8 cellular contexts compared by ENCODE assay signal in the genomic region with DNA sequence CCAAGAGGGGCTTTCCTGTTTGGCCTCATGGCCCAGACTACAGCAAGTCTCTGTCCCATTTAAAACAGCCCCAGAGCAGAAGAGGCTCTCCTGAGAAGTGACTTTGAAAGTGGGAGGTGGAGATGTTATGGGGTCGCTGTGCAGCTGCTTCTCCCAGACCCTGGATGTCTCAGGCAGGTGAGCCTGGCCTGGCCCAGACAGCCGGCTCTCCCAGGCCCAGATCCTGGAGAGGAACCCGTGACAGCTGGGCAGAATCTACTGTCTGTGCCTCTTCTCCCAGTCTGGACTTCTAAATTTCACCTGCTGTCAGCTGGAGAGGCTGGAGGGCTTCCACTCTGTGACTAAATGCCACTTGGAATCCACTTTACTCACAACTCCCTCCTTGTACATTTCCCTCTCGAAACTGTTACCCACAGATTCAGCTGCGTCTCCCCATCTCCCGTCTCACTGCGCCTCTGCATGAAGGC. TPM values are rescaled to one million over a fixed set of nuclear protein-coding genes. Genes with fewer than 3 reads are reported as not detected.
DNase-seq lines count a peak whose midpoint lies in the region; ATAC-seq, FAIRE-seq and TF ChIP-seq lines count a peak whose summit lies in the region.

No MANE protein-coding gene starts in this region.

- H3K4me3 ChIP-seq in HepG2 (replicated peaks in 1 of 3; ENCODE audit: insufficient read depth in 1 of 3, low read depth in 2 of 3, low read length in 3 of 3) = peak overlapping the region; percentile 15 to 61 (median 47); a peak in 3 of 6 replicates
- peak overlapping the region; percentile 57 for H3K4me3 ChIP-seq in thoracic aorta
- no peak overlapping the region for H3K4me3 ChIP-seq in coronary artery

- BruUV-seq in HepG2 (replicated peaks; lab: Mats Ljungman, UMichigan) = no TSS peak

- no peak overlapping the region for H2AFZ ChIP-seq in HepG2 (ENCODE audit: low read length)

- H3K9me3 ChIP-seq in HepG2 (ENCODE audit: low read length) (no peaks in the 10 kb centered on the region), thoracic aorta (no peaks in the 10 kb centered on the region)

- no peak for DNase-seq in activated CD4-positive, alpha-beta T cell treated with anti-CD3 and anti-CD28 coated beads, Interleukin-2, amount 10 ng/mL, durations not matched to agents 7 days and 5 days
- DNase-seq in activated CD4-positive, alpha-beta T cell treated with anti-CD3 and anti-CD28 coated beads, Interleukin-2, amount 50 U/mL, for 4 hours = no peak
- DNase-seq in HepG2 (ENCODE audit: low spot score) (no peak), thoracic aorta (ENCODE audit: low spot score) (no peak), NCI-H526 treated with DMSO at 0.1 percent for 48 hours (lab: John Stamatoyannopoulos, UW) (no peak), coronary artery (ENCODE audit: low spot score) (no peak)

- H3K79me2 ChIP-seq in HepG2 (ENCODE audit: insufficient read depth, low read length) = no peaks in the 10 kb centered on the region

- no peak for TF ChIP-seq POLR2A in HepG2 (IDR thresholded peaks at IDR 0.05; ENCODE audit: insufficient read depth in 1 of 2, low read depth in 2 of 2, low read length in 2 of 2)

- POLR2A ChIA-PET in activated CD4-positive, alpha-beta T cell treated with anti-CD3 and anti-CD28 coated beads, Interleukin-2, amount 10 ng/mL, durations not matched to agents 7 days and 5 days (lab: Charles Lee) = interaction anchor here (1.5 to 2.7 kb wide), 4 partner anchors 11 to 19 kb away, joined by 7 to 25 read pairs (median 16); partner anchors contain the start of gene FAM78A
- POLR2A ChIA-PET in HepG2 (lab: Yijun Ruan, JAX) = interaction anchor here (0.6 to 1.4 kb wide), 3 partner anchors 8 to 117 kb away, joined by 3 to 6 read pairs (median 3); partner anchors contain the start of gene PLPP7

- H3K27me3 Mint-ChIP-seq in activated CD4-positive, alpha-beta T cell treated with anti-CD3 and anti-CD28 coated beads, Interleukin-2, amount 10 ng/mL, durations not matched to agents 7 days and 5 days = no peaks in the 10 kb centered on the region
- H3K27me3 Mint-ChIP-seq in activated T-helper 17 cell treated with anti-CD3 and anti-CD28 coated beads, Interleukin-2, amount 50 U/mL, for 72 hours = no peaks in the 10 kb centered on the region

- peak overlapping the region; percentile 74 for H3K4me3 Mint-ChIP-seq in activated CD4-positive, alpha-beta T cell treated with anti-CD3 and anti-CD28 coated beads, Interleukin-2, amount 10 ng/mL, durations not matched to agents 7 days and 5 days
- peak overlapping the region; percentile 80 for H3K4me3 Mint-ChIP-seq in activated T-helper 17 cell treated with anti-CD3 and anti-CD28 coated beads, Interleukin-2, amount 50 U/mL, for 72 hours

- H3K4me1 Mint-ChIP-seq in activated CD4-positive, alpha-beta T cell treated with anti-CD3 and anti-CD28 coated beads, Interleukin-2, amount 10 ng/mL, durations not matched to agents 7 days and 5 days = peaks cover 85% of the 10 kb centered on the region
- H3K4me1 Mint-ChIP-seq in activated T-helper 17 cell treated with anti-CD3 and anti-CD28 coated beads, Interleukin-2, amount 50 U/mL, for 72 hours = peaks cover 7% of the 10 kb centered on the region

- H3K27ac ChIP-seq in HepG2 (ENCODE audit: extremely low read length, insufficient read depth, low read length) (no peak overlapping the region), thoracic aorta (peak overlapping the region in 1 of 2 donors; percentile 21), coronary artery (peak overlapping the region in 1 of 2 donors; percentile 81)

- peak overlapping the region; percentile 80 for H3K4me2 ChIP-seq in HepG2 (ENCODE audit: low read depth, low read length)

- no peak for FAIRE-seq in HepG2 (lab: Jason Lieb, UNC)

- peaks cover 29% of the 10 kb centered on the region for H3K4me1 ChIP-seq in HepG2 (ENCODE audit: insufficient read depth, low read length)
- H3K4me1 ChIP-seq in thoracic aorta (ENCODE audit: control insufficient read depth in 1 of 2, low read depth in 2 of 2) = peaks cover 0 to 6% of the 10 kb centered on the region in 2 donors

- CTCF ChIA-PET in activated CD4-positive, alpha-beta T cell treated with anti-CD3 and anti-CD28 coated beads, Interleukin-2, amount 10 ng/mL, durations not matched to agents 7 days and 5 days (lab: Charles Lee) = interaction anchor here (1.6 to 7.3 kb wide), 4 partner anchors 8 to 74 kb away, joined by 5 to 74 read pairs (median 8); partner anchors contain the start of gene FAM78A
- CTCF ChIA-PET in HepG2 (lab: Yijun Ruan, JAX; ENCODE audit: low intra/inter-chr PET ratio, low total read pairs) = no interaction called here

- no peak for TF ChIP-seq CTCF in HepG2 (CRISPR knock-in tag; IDR thresholded peaks at IDR 0.05)
- TF ChIP-seq CTCF in thoracic aorta (IDR thresholded peaks at IDR 0.05) = no peak
- no peak for TF ChIP-seq CTCF in coronary artery (IDR thresholded peaks at IDR 0.05)

- peak; percentile 8 for ATAC-seq in activated T-helper 17 cell treated with anti-CD3 and anti-CD28 coated beads, Interleukin-2, amount 50 U/mL, for 72 hours (replicated peaks)
- peak; percentile 19 for ATAC-seq in HepG2
- no peak for ATAC-seq in thoracic aorta (ENCODE audit: insufficient number of reproducible peaks, low FRiP score, low read depth)
- no peak for ATAC-seq in GM21360 (IDR thresholded peaks at IDR 0.05; ENCODE audit: unreplicated experiment)

- H3K27ac Mint-ChIP-seq in activated CD4-positive, alpha-beta T cell treated with anti-CD3 and anti-CD28 coated beads, Interleukin-2, amount 10 ng/mL, durations not matched to agents 7 days and 5 days = peak overlapping the region; percentile 97
- peak overlapping the region; percentile 84 for H3K27ac Mint-ChIP-seq in activated T-helper 17 cell treated with anti-CD3 and anti-CD28 coated beads, Interleukin-2, amount 50 U/mL, for 72 hours

- H4K20me1 ChIP-seq in HepG2 (ENCODE audit: insufficient read depth, low read length) = no peaks in the 10 kb centered on the region

- no peaks in the 10 kb centered on the region for H3K36me3 ChIP-seq in HepG2 (replicated peaks in 1 of 2; ENCODE audit: control insufficient read depth in 1 of 2, insufficient read depth in 2 of 2, low read length in 2 of 2)
- no peaks in the 10 kb centered on the region for H3K36me3 ChIP-seq in thoracic aorta

- TF ChIP-seq EP300 in HepG2 (IDR thresholded peaks at IDR 0.05; ENCODE audit: low read depth in 2 of 2, low read length in 2 of 2) = no peak
- TF ChIP-seq EP300 in HepG2 (CRISPR knock-in tag; IDR thresholded peaks at IDR 0.05; ENCODE audit: borderline replicate concordance) = no peak

- in situ Hi-C loops in HepG2 (cut with HindIII; ENCODE audit: extremely low pct_ligation_motif_present, low pct_unique_long_range_greater_than_20kb) = no loop called here

- no peak overlapping the region; the same call in 1 of the 2 replicates for H3K9ac ChIP-seq in HepG2 (ENCODE audit: insufficient read depth, low read depth, low read length)

- TF ChIP-seq RAD21 in HepG2 (CRISPR knock-in tag; IDR thresholded peaks at IDR 0.05) = no peak

- H3K36me3 Mint-ChIP-seq in activated CD4-positive, alpha-beta T cell treated with anti-CD3 and anti-CD28 coated beads, Interleukin-2, amount 10 ng/mL, durations not matched to agents 7 days and 5 days (ENCODE audit: low read depth) = peaks cover 30% of the 10 kb centered on the region
- H3K36me3 Mint-ChIP-seq in activated T-helper 17 cell treated with anti-CD3 and anti-CD28 coated beads, Interleukin-2, amount 50 U/mL, for 72 hours (ENCODE audit: low read depth) = peaks cover 25% of the 10 kb centered on the region

- 40% methylated on average over 7 of the region's 7 CpGs for WGBS in HepG2 (ENCODE audit: low lambda C conversion rate)

- intact Hi-C loops in HepG2 (cut with micrococcal nuclease; ENCODE audit: unreplicated experiment) = no loop called here

- no peaks in the 10 kb centered on the region for H3K9me3 Mint-ChIP-seq in activated CD4-positive, alpha-beta T cell treated with anti-CD3 and anti-CD28 coated beads, Interleukin-2, amount 10 ng/mL, durations not matched to agents 7 days and 5 days
- no peaks in the 10 kb centered on the region for H3K9me3 Mint-ChIP-seq in activated T-helper 17 cell treated with anti-CD3 and anti-CD28 coated beads, Interleukin-2, amount 50 U/mL, for 72 hours

- peaks cover 10 to 36% of the 10 kb centered on the region in 2 experiments; a peak in 4 of 5 replicates for H3K27me3 ChIP-seq in HepG2 (ENCODE audit: control insufficient read depth in 1 of 2, insufficient read depth in 2 of 2, low read length in 2 of 2)
- H3K27me3 ChIP-seq in thoracic aorta (replicated peaks; ENCODE audit: insufficient read depth) = no peaks in the 10 kb centered on the region

RNA-seq across cellular contexts. Expression of gene FAM78A, which starts 20.5 kb away (rescaled TPM):
- 100 to 1,000 TPM; 118 to 128 TPM for total RNA-seq in activated CD4-positive, alpha-beta T cell treated with anti-CD3 and anti-CD28 coated beads, Interleukin-2, amount 10 ng/mL, durations not matched to agents 7 days and 5 days
- 10 to 100 TPM; 29.1 to 50.2 TPM for total RNA-seq in activated T-helper 17 cell treated with anti-CD3 and anti-CD28 coated beads, Interleukin-2, amount 50 U/mL, for 72 hours
- total RNA-seq in HepG2 (2016; rRNA removed; fragmentation: Illumina TruSeq; extraction: Trizol) (0.14 and 0.18 TPM in 2 replicates), thoracic aorta (1 to 10 TPM; 5.0 to 5.7 TPM)
- total RNA-seq in HepG2 (2016; cell fraction: cytosol; rRNA removed; fragmentation: Illumina TruSeq; extraction: Trizol; ENCODE audit: low read depth) = not detected in 2 replicates
- total RNA-seq in HepG2 (2016; cell fraction: insoluble cytoplasmic fraction; rRNA removed; fragmentation: Illumina TruSeq; extraction: Trizol) = 0.15 and 0.26 TPM in 2 replicates
- total RNA-seq in HepG2 (2016; cell fraction: membrane; rRNA removed; fragmentation: Illumina TruSeq; extraction: Trizol) = 0.15 TPM in 1 of 2 replicates, not detected in the other
- 0.50 and 0.68 TPM in 2 replicates for total RNA-seq in HepG2 (2016; cell fraction: nucleus; rRNA removed; fragmentation: Illumina TruSeq; extraction: Trizol)
- polyA plus RNA-seq in HepG2 (2011; rRNA removed) = 0.51 and 0.62 TPM in 2 replicates
- 0.37 and 0.43 TPM in 2 replicates for polyA plus RNA-seq in HepG2 (2011; cell fraction: cytosol; rRNA removed)
- polyA plus RNA-seq in HepG2 (2011; cell fraction: nucleus; rRNA removed) = 0.63 and 0.69 TPM in 2 replicates
- polyA plus RNA-seq in HepG2 (2012) = 0.25 and 0.30 TPM in 2 replicates
- 0.03 and 0.11 TPM in 2 replicates for polyA plus RNA-seq in HepG2 (2016; cell fraction: cytosol; fragmentation: Illumina TruSeq; extraction: Trizol; ENCODE audit: low read depth)
- 0.12 and 0.21 TPM in 2 replicates for polyA plus RNA-seq in HepG2 (2016; cell fraction: insoluble cytoplasmic fraction; fragmentation: Illumina TruSeq; extraction: Trizol; ENCODE audit: low read depth)
- polyA plus RNA-seq in HepG2 (2016; cell fraction: membrane; fragmentation: Illumina TruSeq; extraction: Trizol; ENCODE audit: low read depth) = 0.07 and 0.10 TPM in 2 replicates
- polyA plus RNA-seq in HepG2 (2016; cell fraction: nucleus; fragmentation: Illumina TruSeq; extraction: Trizol; ENCODE audit: insufficient read depth, low read depth) = 0.11 and 0.22 TPM in 2 replicates
- 0.62 and 23.9 TPM in 2 replicates for polyA minus RNA-seq in HepG2 (2011; rRNA and poly(A)+ RNA removed; ENCODE audit: low replicate concordance)
- 0.26 and 0.49 TPM in 2 replicates for polyA minus RNA-seq in HepG2 (2011; cell fraction: cytosol; rRNA and poly(A)+ RNA removed)
- polyA minus RNA-seq in HepG2 (2011; cell fraction: nucleus; rRNA and poly(A)+ RNA removed) = 0.12 and 0.13 TPM in 2 replicates

RNA-seq across cellular contexts. Expression of gene PLPP7, which starts 33.8 kb away (rescaled TPM):
- under 1 TPM in 1 of 2 experiments, not detected in 1; 0.21 TPM for total RNA-seq in activated CD4-positive, alpha-beta T cell treated with anti-CD3 and anti-CD28 coated beads, Interleukin-2, amount 10 ng/mL, durations not matched to agents 7 days and 5 days
- not detected for total RNA-seq in activated T-helper 17 cell treated with anti-CD3 and anti-CD28 coated beads, Interleukin-2, amount 50 U/mL, for 72 hours
- total RNA-seq in HepG2 (2016; rRNA removed; fragmentation: Illumina TruSeq; extraction: Trizol) (0.66 and 1.2 TPM in 2 replicates), thoracic aorta (10 to 100 TPM; 14.2 to 29.0 TPM)
- 1.1 TPM in 2 replicates for total RNA-seq in HepG2 (2016; cell fraction: cytosol; rRNA removed; fragmentation: Illumina TruSeq; extraction: Trizol; ENCODE audit: low read depth)
- 0.85 and 1.0 TPM in 2 replicates for total RNA-seq in HepG2 (2016; cell fraction: insoluble cytoplasmic fraction; rRNA removed; fragmentation: Illumina TruSeq; extraction: Trizol)
- total RNA-seq in HepG2 (2016; cell fraction: membrane; rRNA removed; fragmentation: Illumina TruSeq; extraction: Trizol) = 1.7 TPM in 2 replicates
- 0.28 and 1.4 TPM in 2 replicates for total RNA-seq in HepG2 (2016; cell fraction: nucleus; rRNA removed; fragmentation: Illumina TruSeq; extraction: Trizol)
- polyA plus RNA-seq in HepG2 (2011; rRNA removed) = 0.33 and 0.67 TPM in 2 replicates
- polyA plus RNA-seq in HepG2 (2011; cell fraction: cytosol; rRNA removed) = 0.47 and 1.0 TPM in 2 replicates
- 0.66 and 0.87 TPM in 2 replicates for polyA plus RNA-seq in HepG2 (2011; cell fraction: nucleus; rRNA removed)
- 0.69 and 0.78 TPM in 2 replicates for polyA plus RNA-seq in HepG2 (2012)
- polyA plus RNA-seq in HepG2 (2016; cell fraction: cytosol; fragmentation: Illumina TruSeq; extraction: Trizol; ENCODE audit: low read depth) = 1.2 and 1.6 TPM in 2 replicates
- 0.74 and 0.82 TPM in 2 replicates for polyA plus RNA-seq in HepG2 (2016; cell fraction: insoluble cytoplasmic fraction; fragmentation: Illumina TruSeq; extraction: Trizol; ENCODE audit: low read depth)
- polyA plus RNA-seq in HepG2 (2016; cell fraction: membrane; fragmentation: Illumina TruSeq; extraction: Trizol; ENCODE audit: low read depth) = 1.7 TPM in 2 replicates
- 0.56 and 0.57 TPM in 2 replicates for polyA plus RNA-seq in HepG2 (2016; cell fraction: nucleus; fragmentation: Illumina TruSeq; extraction: Trizol; ENCODE audit: insufficient read depth, low read depth)
- polyA minus RNA-seq in HepG2 (2011; rRNA and poly(A)+ RNA removed; ENCODE audit: low replicate concordance) = 0.16 and 1.9 TPM in 2 replicates
- 0.70 and 0.79 TPM in 2 replicates for polyA minus RNA-seq in HepG2 (2011; cell fraction: cytosol; rRNA and poly(A)+ RNA removed)
- polyA minus RNA-seq in HepG2 (2011; cell fraction: nucleus; rRNA and poly(A)+ RNA removed) = 0.52 and 1.1 TPM in 2 replicates

Comparison
In these comparisons a context has a peak if more than half of its experiments do, and no peak if none do; other contexts are left out.
1. ATAC-seq: peak in activated T-helper 17 cell treated with anti-CD3 and anti-CD28 coated beads, Interleukin-2, amount 50 U/mL, for 72 hours (single experiment) and HepG2 (single experiment); none in thoracic aorta (single experiment) and GM21360 (single experiment).
2. RNA of gene FAM78A, which starts 20.5 kb away (total RNA-seq): 118 to 128 TPM in activated CD4-positive, alpha-beta T cell treated with anti-CD3 and anti-CD28 coated beads, Interleukin-2, amount 10 ng/mL, durations not matched to agents 7 days and 5 days and 29.1 to 50.2 TPM in activated T-helper 17 cell treated with anti-CD3 and anti-CD28 coated beads, Interleukin-2, amount 50 U/mL, for 72 hours; 5.0 to 5.7 TPM in thoracic aorta and 0.14 to 0.68 TPM in HepG2; every median in the first group is over 4 times any median in the second.
3. RNA of gene PLPP7, which starts 33.8 kb away (total RNA-seq): 14.2 to 29.0 TPM in thoracic aorta; 0.28 to 1.7 TPM in HepG2, 0.21 TPM in activated CD4-positive, alpha-beta T cell treated with anti-CD3 and anti-CD28 coated beads, Interleukin-2, amount 10 ng/mL, durations not matched to agents 7 days and 5 days and not detected in activated T-helper 17 cell treated with anti-CD3 and anti-CD28 coated beads, Interleukin-2, amount 50 U/mL, for 72 hours; every median in the first group is over 4 times any median in the second.